Comparison of ENCODE assay signal across 34 cellular contexts in the genomic region with DNA sequence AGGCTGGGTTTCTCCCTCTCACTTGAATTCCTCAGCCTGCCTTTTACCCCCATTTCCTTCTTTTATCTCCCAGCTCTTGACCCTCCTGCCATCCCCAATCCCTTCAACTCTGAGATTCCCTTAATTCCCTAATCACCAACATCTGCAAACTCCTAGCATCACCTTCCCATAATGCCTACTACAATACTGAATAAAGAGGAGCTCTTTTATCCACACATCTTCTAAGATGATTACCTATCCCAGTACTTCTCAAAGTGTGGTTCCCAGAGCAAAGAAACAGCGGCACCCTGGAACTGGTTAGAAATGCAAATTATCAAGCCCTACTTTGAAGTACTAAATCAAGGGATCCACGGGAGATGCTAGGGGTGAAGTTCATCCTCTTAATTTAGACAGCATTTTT. TPM values are rescaled to one million over a fixed set of nuclear protein-coding genes. Genes with fewer than 3 reads are reported as not detected.
"Had no signal": no experiment of that assay in that cellular context is flagged by ENCODE, and none has a peak within 500 bp of the region (broad histone marks: within the 10 kb centered on the region; RNA-seq: fewer than 3 reads in every experiment).

No MANE protein-coding gene starts in this region.

- H3K27ac ChIP-seq: adrenal gland, KMS-11, SJCRH30 had no signal

- DNase-seq: activated CD4-positive, alpha-beta T cell treated with anti-CD3 and anti-CD28 coated beads for 36 hours; activated CD4-positive, alpha-beta T cell treated with anti-CD3 and anti-CD28 coated beads, Interleukin-2, amount 10 ng/mL, durations not matched to agents 7 days and 5 days; activated CD4-positive, alpha-beta T cell treated with anti-CD3 and anti-CD28 coated beads, Interleukin-2, amount 50 U/mL, for 48 hours; activated CD8-positive, alpha-beta T cell treated with anti-CD3 and anti-CD28 coated beads, Interleukin-2, amount 10 ng/mL, durations not matched to agents 7 days and 5 days; activated gamma-delta T cell treated with Interleukin-2 at 50 U/mL for 16 hours; activated naive CD4-positive, alpha-beta T cell treated with anti-CD3 and anti-CD28 coated beads for 36 hours; activated T-cell treated with anti-CD3 and anti-CD28 coated beads, Interleukin-2, amount 50 U/mL, for 24 hours; adrenal gland; caudate nucleus; cerebellar nuclear complex; MM.1S; MV-4-11; NCI-H1092 treated with DMSO at 0.1 percent for 48 hours; NCI-H1417; NCI-H146; NCI-H187; NCI-H2029 treated with DMSO at 0.1 percent for 48 hours; NCI-H2171 treated with DMSO at 0.1 percent for 48 hours; NCI-H2227 treated with DMSO at 0.1 percent for 48 hours; NCI-H446; NCI-H510A treated with DMSO at 0.1 percent for 48 hours; NCI-H69; SHP77; SJCRH30; SK-N-SH had no signal

- H3K4me3 ChIP-seq: adrenal gland, SJCRH30 had no signal

- H3K36me3 Mint-ChIP-seq: activated naive CD4-positive, alpha-beta T cell treated with anti-CD3 and anti-CD28 coated beads, Interleukin-2, amount 50 U/mL, for 72 hours had no signal

- H3K36me3 ChIP-seq: adrenal gland, SJCRH30 had no signal

- H3K9me3 Mint-ChIP-seq: activated CD4-positive, alpha-beta T cell treated with anti-CD3 and anti-CD28 coated beads, Interleukin-2, amount 10 ng/mL, durations not matched to agents 7 days and 5 days; activated naive CD4-positive, alpha-beta T cell treated with anti-CD3 and anti-CD28 coated beads for 36 hours; activated naive CD4-positive, alpha-beta T cell treated with anti-CD3 and anti-CD28 coated beads, Interleukin-2, amount 50 U/mL, for 72 hours; activated T-cell treated with anti-CD3 and anti-CD28 coated beads, Interleukin-2, amount 50 U/mL, for 24 hours; brain; T-helper 1 cell treated with Interleukin-12 subunit alpha and Interleukin-12 subunit beta and Interleukin-4 antibody, amounts not matched to agents 30 μg/mL and 1 μg/mL, for 36 hours; T-helper 2 cell treated with Interferon-gamma antibody and Interleukin-4, amounts not matched to agents 5 μg/mL and 100 μg/mL, for 36 hours had no signal

- H3K27me3 Mint-ChIP-seq: brain had no signal

- H3K4me3 Mint-ChIP-seq: activated CD4-positive, alpha-beta T cell treated with anti-CD3 and anti-CD28 coated beads for 36 hours; activated CD4-positive, alpha-beta T cell treated with anti-CD3 and anti-CD28 coated beads, Interleukin-2, amount 10 ng/mL, durations not matched to agents 7 days and 5 days; activated CD8-positive, alpha-beta T cell treated with anti-CD3 and anti-CD28 coated beads, Interleukin-2, amount 10 ng/mL, durations not matched to agents 7 days and 5 days; activated naive CD4-positive, alpha-beta T cell treated with anti-CD3 and anti-CD28 coated beads for 36 hours; activated T-cell treated with anti-CD3 and anti-CD28 coated beads, Interleukin-2, amount 50 U/mL, for 24 hours; brain; T-helper 1 cell treated with Interleukin-12 subunit alpha and Interleukin-12 subunit beta and Interleukin-4 antibody, amounts not matched to agents 30 μg/mL and 1 μg/mL, for 36 hours; T-helper 2 cell treated with Interferon-gamma antibody and Interleukin-4, amounts not matched to agents 5 μg/mL and 100 μg/mL, for 36 hours had no signal

- H3K27ac Mint-ChIP-seq: activated CD4-positive, alpha-beta T cell treated with anti-CD3 and anti-CD28 coated beads for 36 hours; activated CD4-positive, alpha-beta T cell treated with anti-CD3 and anti-CD28 coated beads, Interleukin-2, amount 10 ng/mL, durations not matched to agents 7 days and 5 days; activated CD8-positive, alpha-beta T cell treated with anti-CD3 and anti-CD28 coated beads, Interleukin-2, amount 10 ng/mL, durations not matched to agents 7 days and 5 days; activated naive CD4-positive, alpha-beta T cell treated with anti-CD3 and anti-CD28 coated beads for 36 hours; activated naive CD4-positive, alpha-beta T cell treated with anti-CD3 and anti-CD28 coated beads, Interleukin-2, amount 50 U/mL, for 72 hours; activated T-cell treated with anti-CD3 and anti-CD28 coated beads, Interleukin-2, amount 50 U/mL, for 24 hours; brain; T-helper 1 cell treated with Interleukin-12 subunit alpha and Interleukin-12 subunit beta and Interleukin-4 antibody, amounts not matched to agents 30 μg/mL and 1 μg/mL, for 36 hours; T-helper 2 cell treated with Interferon-gamma antibody and Interleukin-4, amounts not matched to agents 5 μg/mL and 100 μg/mL, for 36 hours had no signal

- H3K9me3 ChIP-seq: adrenal gland, SJCRH30, SK-N-SH had no signal

RNA-seq across cellular contexts. Expression of gene UBE2U, which starts 21.2 kb away (rescaled TPM):
- total RNA-seq: activated CD4-positive, alpha-beta T cell treated with anti-CD3 and anti-CD28 coated beads for 36 hours; activated CD4-positive, alpha-beta T cell treated with anti-CD3 and anti-CD28 coated beads, Interleukin-2, amount 10 ng/mL, durations not matched to agents 7 days and 5 days; activated CD8-positive, alpha-beta T cell treated with anti-CD3 and anti-CD28 coated beads, Interleukin-2, amount 10 ng/mL, durations not matched to agents 7 days and 5 days; activated naive CD4-positive, alpha-beta T cell treated with anti-CD3 and anti-CD28 coated beads for 36 hours; adrenal gland; astrocyte; bronchial epithelial cell; LHCN-M2; RPMI7951; SJCRH30 had no signal
